In genomic region chr1:145828368-145829016, GRCh38 we compare ENCODE assay signal across 19 cellular contexts. TPM values are rescaled to one million over a fixed set of nuclear protein-coding genes. Genes with fewer than 3 reads are reported as not detected.
DNase-seq lines count a peak whose midpoint lies in the region; ATAC-seq and TF ChIP-seq lines count a peak whose summit lies in the region.
"Had no signal": no experiment of that assay in that cellular context is flagged by ENCODE, and none has a peak within 500 bp of the region (broad histone marks: within the 10 kb centered on the region; RNA-seq: fewer than 3 reads in every experiment).

No MANE protein-coding gene starts in this region.

- TF ChIP-seq EP300 in transverse colon (IDR thresholded peaks at IDR 0.05; ENCODE audit: low read depth): no peak

- H3K36me3 ChIP-seq in transverse colon: peaks cover 0 to 60% (median 28%) of the 10 kb centered on the region in 4 donors

- H3K4me3 Mint-ChIP-seq in activated T-cell treated with anti-CD3 and anti-CD28 coated beads, Interleukin-2, amount 50 U/mL, for 4 hours: peak overlapping the region; percentile 22
- peak overlapping the region; percentile 37 for H3K4me3 Mint-ChIP-seq in activated CD8-positive, alpha-beta T cell treated with anti-CD3 and anti-CD28 coated beads for 36 hours
- no peak overlapping the region for H3K4me3 Mint-ChIP-seq in immature natural killer cell

- POLR2A ChIA-PET in activated CD8-positive, alpha-beta T cell treated with anti-CD3 and anti-CD28 coated beads for 36 hours (lab: Charles Lee): interaction anchor here (1.0 to 4.4 kb wide), 2 partner anchors 17 to 151 kb away, joined by 3 to 25 read pairs; partner anchors contain the start of gene NUDT17

- H3K27me3 ChIP-seq in transverse colon: no peaks in the 10 kb centered on the region
- H3K27me3 ChIP-seq: adrenal gland, MG63 had no signal

- H3K4me1 ChIP-seq in transverse colon: peaks cover 7 to 13% (median 12%) of the 10 kb centered on the region in 4 donors

- H3K4me1 Mint-ChIP-seq in activated T-cell treated with anti-CD3 and anti-CD28 coated beads, Interleukin-2, amount 50 U/mL, for 4 hours (ENCODE audit: low read depth): peaks cover 41% of the 10 kb centered on the region
- H3K4me1 Mint-ChIP-seq in activated CD8-positive, alpha-beta T cell treated with anti-CD3 and anti-CD28 coated beads for 36 hours (ENCODE audit: low read depth): peaks cover 49% of the 10 kb centered on the region
- peaks cover 21 to 29% of the 10 kb centered on the region in 2 donors for H3K4me1 Mint-ChIP-seq in immature natural killer cell

- H3K4me3 ChIP-seq in transverse colon: no peak overlapping the region
- H3K4me3 ChIP-seq: adrenal gland, MG63, PC-9 had no signal

- no peaks in the 10 kb centered on the region for H3K27me3 Mint-ChIP-seq in activated T-cell treated with anti-CD3 and anti-CD28 coated beads, Interleukin-2, amount 50 U/mL, for 4 hours (ENCODE audit: low read depth)
- H3K27me3 Mint-ChIP-seq in activated CD8-positive, alpha-beta T cell treated with anti-CD3 and anti-CD28 coated beads for 36 hours: no peaks in the 10 kb centered on the region
- peaks cover 4 to 10% (median 10%) of the 10 kb centered on the region in 3 donors for H3K27me3 Mint-ChIP-seq in immature natural killer cell (ENCODE audit: low read depth in 3 of 3)
- H3K27me3 Mint-ChIP-seq: CD4-positive, alpha-beta memory T cell had no signal

- no peaks in the 10 kb centered on the region for H3K9me3 Mint-ChIP-seq in activated T-cell treated with anti-CD3 and anti-CD28 coated beads, Interleukin-2, amount 50 U/mL, for 4 hours
- H3K9me3 Mint-ChIP-seq in activated CD8-positive, alpha-beta T cell treated with anti-CD3 and anti-CD28 coated beads for 36 hours: no peaks in the 10 kb centered on the region
- no peaks in the 10 kb centered on the region for H3K9me3 Mint-ChIP-seq in immature natural killer cell
- H3K9me3 Mint-ChIP-seq: CD4-positive, alpha-beta memory T cell had no signal

- H3K9me3 ChIP-seq in transverse colon: no peaks in the 10 kb centered on the region
- H3K9me3 ChIP-seq: adrenal gland, MG63 had no signal

- peak overlapping the region; percentile 94 for H3K27ac Mint-ChIP-seq in activated CD8-positive, alpha-beta T cell treated with anti-CD3 and anti-CD28 coated beads for 36 hours
- H3K27ac Mint-ChIP-seq in immature natural killer cell: peak overlapping the region in 4 of 6 donors; percentile 3 to 19 (median 13)

- H3K36me3 Mint-ChIP-seq in activated T-cell treated with anti-CD3 and anti-CD28 coated beads, Interleukin-2, amount 50 U/mL, for 4 hours (ENCODE audit: insufficient read depth): peaks cover 60% of the 10 kb centered on the region
- H3K36me3 Mint-ChIP-seq in activated CD8-positive, alpha-beta T cell treated with anti-CD3 and anti-CD28 coated beads for 36 hours (ENCODE audit: low read depth): peaks cover 76% of the 10 kb centered on the region
- peaks cover 39 to 58% (median 46%) of the 10 kb centered on the region in 3 donors for H3K36me3 Mint-ChIP-seq in immature natural killer cell

- CTCF ChIA-PET in activated CD8-positive, alpha-beta T cell treated with anti-CD3 and anti-CD28 coated beads for 36 hours (lab: Charles Lee): interaction anchor here (0.8 to 11.8 kb wide), 5 partner anchors 11 to 209 kb away, joined by 3 to 163 read pairs (median 7); partner anchors contain the start of genes CD160 and NUDT17

- peak; percentile 72 to 75 for ATAC-seq in activated T-cell treated with anti-CD3 and anti-CD28 coated beads, Interleukin-2, amount 50 U/mL, for 4 hours
- peak; percentile 41 for ATAC-seq in GM18517 (IDR thresholded peaks at IDR 0.05; ENCODE audit: unreplicated experiment)
- peak; percentile 73 for ATAC-seq in activated CD8-positive, alpha-beta T cell treated with anti-CD3 and anti-CD28 coated beads for 36 hours

- intact Hi-C loops in activated CD8-positive, alpha-beta T cell treated with anti-CD3 and anti-CD28 coated beads for 36 hours (cut with micrococcal nuclease): no loop called here
- intact Hi-C loops in transverse colon (cut with DNase I; ENCODE audit: low total_unique reads): no loop called here

- DNase-seq in activated T-cell treated with anti-CD3 and anti-CD28 coated beads, Interleukin-2, amount 50 U/mL, for 4 hours: no peak
- DNase-seq in activated T-cell treated with anti-CD3 and anti-CD28 coated beads for 4 hours: no peak
- peak; percentile 52 for DNase-seq in activated CD8-positive, alpha-beta T cell treated with anti-CD3 and anti-CD28 coated beads for 36 hours
- no peak for DNase-seq in immature natural killer cell
- no peak for DNase-seq in NCI-H774 (lab: John Stamatoyannopoulos, UW)
- no peak for DNase-seq in transverse colon
- no peak for DNase-seq in NCI-H1048 (lab: John Stamatoyannopoulos, UW)
- DNase-seq: ACHN; activated CD8-positive, alpha-beta memory T cell treated with anti-CD3 and anti-CD28 coated beads for 24 hours; adrenal gland; CD4-positive, alpha-beta memory T cell; central memory CD4-positive, alpha-beta T cell; effector memory CD4-positive, alpha-beta T cell; MG63; NCI-H1930; NCI-H510A treated with DMSO at 0.1 percent for 48 hours; PC-9 had no signal

- in situ Hi-C loops in transverse colon (cut with MboI; ENCODE audit: low pct_ligation_motif_present in 1 of 4, low pct_unique_long_range_greater_than_20kb in 1 of 4, low sequenced_read_pairs in 3 of 4): no loop called here

- no peak overlapping the region for H3K27ac ChIP-seq in transverse colon
- H3K27ac ChIP-seq: adrenal gland, PC-9 had no signal

- TF ChIP-seq POLR2A in transverse colon (IDR thresholded peaks at IDR 0.05): no peak

- no peak for TF ChIP-seq CTCF in activated CD8-positive, alpha-beta T cell treated with anti-CD3 and anti-CD28 coated beads for 36 hours (IDR thresholded peaks at IDR 0.05)
- no peak for TF ChIP-seq CTCF in transverse colon (IDR thresholded peaks at IDR 0.05)

RNA-seq across cellular contexts. Expression of gene POLR3C, which starts 4.5 kb away (rescaled TPM):
- 10 to 100 TPM; 55.6 to 64.5 (median 55.8) TPM for total RNA-seq in activated T-cell treated with anti-CD3 and anti-CD28 coated beads, Interleukin-2, amount 50 U/mL, for 4 hours
- 10 to 100 TPM; 38.2 to 39.4 TPM for total RNA-seq in activated CD8-positive, alpha-beta T cell treated with anti-CD3 and anti-CD28 coated beads for 36 hours
- 10 to 100 TPM; 34.5 to 56.4 (median 45.6) TPM for polyA plus RNA-seq in immature natural killer cell
- total RNA-seq in transverse colon: 10 to 100 TPM; 13.1 to 77.2 (median 29.0) TPM

RNA-seq across cellular contexts. Expression of gene RNF115, which starts 4.6 kb away (rescaled TPM):
- total RNA-seq in activated T-cell treated with anti-CD3 and anti-CD28 coated beads, Interleukin-2, amount 50 U/mL, for 4 hours: 10 to 100 TPM; 12.6 to 13.5 (median 12.6) TPM
- 10 to 100 TPM; 12.6 to 13.1 TPM for total RNA-seq in activated CD8-positive, alpha-beta T cell treated with anti-CD3 and anti-CD28 coated beads for 36 hours
- polyA plus RNA-seq in immature natural killer cell: 1 to 10 TPM; 4.7 to 9.4 (median 8.3) TPM
- total RNA-seq in transverse colon: 10 to 100 TPM in 3 of 4 donors, 1 to 10 TPM in 1; 6.4 to 21.5 (median 13.3) TPM

RNA-seq across cellular contexts. Expression of gene NUDT17, which starts 16.9 kb away (rescaled TPM):
- 1 to 10 TPM; 2.1 to 3.1 (median 2.8) TPM for total RNA-seq in activated T-cell treated with anti-CD3 and anti-CD28 coated beads, Interleukin-2, amount 50 U/mL, for 4 hours
- 1 to 10 TPM; 3.0 to 3.3 TPM for total RNA-seq in activated CD8-positive, alpha-beta T cell treated with anti-CD3 and anti-CD28 coated beads for 36 hours
- 1 to 10 TPM in 2 of 3 donors, not detected in 1; 3.8 to 4.1 TPM for polyA plus RNA-seq in immature natural killer cell
- 1 to 10 TPM in 2 of 4 donors, under 1 TPM in 1, not detected in 1; 0.95 to 2.2 (median 1.1) TPM for total RNA-seq in transverse colon

RNA-seq across cellular contexts. Expression of gene PIAS3, which starts 30.4 kb away (rescaled TPM):
- total RNA-seq in activated T-cell treated with anti-CD3 and anti-CD28 coated beads, Interleukin-2, amount 50 U/mL, for 4 hours: 10 to 100 TPM; 10.6 to 14.2 (median 12.0) TPM
- 10 to 100 TPM; 17.9 to 18.9 TPM for total RNA-seq in activated CD8-positive, alpha-beta T cell treated with anti-CD3 and anti-CD28 coated beads for 36 hours
- polyA plus RNA-seq in immature natural killer cell: 10 to 100 TPM in 2 of 3 donors, 1 to 10 TPM in 1; 9.3 to 27.1 (median 10.5) TPM
- total RNA-seq in transverse colon: 10 to 100 TPM; 10.2 to 71.6 (median 17.8) TPM

RNA-seq across cellular contexts. Expression of gene ANKRD35, which starts 57.2 kb away (rescaled TPM):
- under 1 TPM; 0.05 to 0.42 (median 0.10) TPM for total RNA-seq in activated T-cell treated with anti-CD3 and anti-CD28 coated beads, Interleukin-2, amount 50 U/mL, for 4 hours
- under 1 TPM; 0.54 to 0.59 TPM for total RNA-seq in activated CD8-positive, alpha-beta T cell treated with anti-CD3 and anti-CD28 coated beads for 36 hours
- under 1 TPM; 0.40 to 0.93 (median 0.86) TPM for polyA plus RNA-seq in immature natural killer cell
- 1 to 10 TPM in 3 of 4 donors, not detected in 1; 1.1 to 1.8 (median 1.4) TPM for total RNA-seq in transverse colon
- total RNA-seq: CD4-positive, alpha-beta memory T cell; SK-MEL-5 had no signal

Comparison
In these comparisons a context has a peak if more than half of its experiments do, and no peak if none do; other contexts are left out.
1. H3K4me3 Mint-ChIP-seq: peak in activated T-cell treated with anti-CD3 and anti-CD28 coated beads, Interleukin-2, amount 50 U/mL, for 4 hours (single experiment) and activated CD8-positive, alpha-beta T cell treated with anti-CD3 and anti-CD28 coated beads for 36 hours (single experiment); none in immature natural killer cell (0 of 5).
2. Peak in every context shown above with its lines, with median percentiles within 50 percentile points of each other: ATAC-seq.